In genomic region chr20:50475879-50476292, GRCh38 we compare ENCODE assay signal across 10 cellular contexts. TPM values are rescaled to one million over a fixed set of nuclear protein-coding genes. Genes with fewer than 3 reads are reported as not detected.
DNase-seq lines count a peak whose midpoint lies in the region; ATAC-seq and TF ChIP-seq lines count a peak whose summit lies in the region.
"Had no signal": no experiment of that assay in that cellular context is flagged by ENCODE, and none has a peak within 500 bp of the region (broad histone marks: within the 10 kb centered on the region; RNA-seq: fewer than 3 reads in every experiment).

No MANE protein-coding gene starts in this region.

- H3K36me3 Mint-ChIP-seq in brain, result no peaks in the 10 kb centered on the region

- H3K4me1 Mint-ChIP-seq in brain, result peaks cover 11% of the 10 kb centered on the region

- TF ChIP-seq CTCF in brain (conservative IDR thresholded peaks at IDR 0.05), result no peak

- ATAC-seq in left lobe of liver (peak; percentile 26), GM18909 (IDR thresholded peaks at IDR 0.05; ENCODE audit: poor library complexity, unreplicated experiment) (no peak), GM18858 (IDR thresholded peaks at IDR 0.05; ENCODE audit: unreplicated experiment) (no peak)

- peak overlapping the region in 3 of 5 experiments; percentile 16 to 74 (median 47) for H3K27ac Mint-ChIP-seq in brain

- H3K9me3 Mint-ChIP-seq in brain, result peaks cover 0 to 5% (median 0%) of the 10 kb centered on the region in 5 experiments

- DNase-seq in AG08396 (ENCODE audit: low spot score), result peak; percentile 39
- peak; percentile 34 for DNase-seq in LoVo (ENCODE audit: low spot score)
- DNase-seq in left lobe of liver (ENCODE audit: low spot score), result no peak
- DNase-seq in NCI-H345 (lab: John Stamatoyannopoulos, UW), result no peak
- no peak for DNase-seq in activated effector memory CD4-positive, alpha-beta T cell treated with anti-CD3 and anti-CD28 coated beads, Interleukin-2, amount 50 U/mL, for 16 hours
- DNase-seq: activated naive CD4-positive, alpha-beta T cell; stimulated activated CD4-positive, alpha-beta T cell treated with anti-CD3 and anti-CD28 coated beads, Interleukin-2, amount 100 ng/mL, for 24 hours had no signal

- no peaks in the 10 kb centered on the region for H3K27me3 Mint-ChIP-seq in brain

- peak overlapping the region in 1 of 5 experiments; percentile 9 for H3K4me3 Mint-ChIP-seq in brain

RNA-seq across cellular contexts. Expression of gene PTPN1, which starts 34.3 kb away (rescaled TPM):
- polyA plus RNA-seq in brain (ENCODE audit: insufficient read depth, low read depth, low replicate concordance), result 70.9 TPM
- 8.9 TPM for total RNA-seq in left lobe of liver

Comparison
In these comparisons a context has a peak if more than half of its experiments do, and no peak if none do; other contexts are left out.
1. DNase-seq: peak in AG08396 (single experiment) and LoVo (single experiment); none in left lobe of liver (single experiment), NCI-H345 (single experiment) and activated effector memory CD4-positive, alpha-beta T cell treated with anti-CD3 and anti-CD28 coated beads, Interleukin-2, amount 50 U/mL, for 16 hours (single experiment).